Comparison of ENCODE assay signal across 20 cellular contexts in the genomic region with DNA sequence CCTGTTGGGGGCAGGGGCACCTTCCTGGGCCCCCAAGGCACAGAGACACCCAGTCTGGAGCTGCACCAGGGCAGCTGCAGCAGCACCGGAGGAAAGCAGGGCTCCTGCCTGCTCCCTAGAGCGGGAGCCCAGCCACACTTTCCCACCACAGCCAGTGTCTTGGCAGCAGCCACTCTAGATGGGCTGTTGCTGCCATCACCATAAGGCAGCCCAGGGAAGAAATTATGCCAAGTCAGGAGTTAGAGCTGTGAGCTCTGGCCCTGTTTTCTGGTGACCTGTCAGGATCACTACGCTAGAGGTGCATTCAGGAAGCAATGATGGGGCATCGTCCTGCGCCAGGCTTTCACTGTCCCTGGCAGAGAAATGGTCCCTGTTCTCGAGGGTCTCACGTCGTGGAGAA. TPM values are rescaled to one million over a fixed set of nuclear protein-coding genes. Genes with fewer than 3 reads are reported as not detected.
DNase-seq lines count a peak whose midpoint lies in the region; ATAC-seq and TF ChIP-seq lines count a peak whose summit lies in the region.
"Had no signal": no experiment of that assay in that cellular context is flagged by ENCODE, and none has a peak within 500 bp of the region (broad histone marks: within the 10 kb centered on the region; RNA-seq: fewer than 3 reads in every experiment).

No MANE protein-coding gene starts in this region.

- 58 to 69% methylated on average over 8 of the region's 8 CpGs for WGBS in heart right ventricle, 2 donors
- WGBS in neuronal stem cell (ENCODE audit: extremely low coverage in 2 of 2, insufficient read length in 2 of 2, insufficient replicate concordance in 1 of 2), 2 donors = no CpG with 5 or more reads among the region's 8 CpGs

- H3K27ac ChIP-seq in heart right ventricle = no peak overlapping the region
- H3K27ac ChIP-seq in Karpas-422 (ENCODE audit: low read length) = peak overlapping the region; percentile 92
- no peak overlapping the region for H3K27ac ChIP-seq in neuronal stem cell (replicated peaks; ENCODE audit: low read length)

- no peak overlapping the region for H4K8ac ChIP-seq in neuronal stem cell (ENCODE audit: low read depth, low read length)

- H4K91ac ChIP-seq in neuronal stem cell (ENCODE audit: low read depth, low read length, poor library complexity) = no peak overlapping the region

- H3K27me3 ChIP-seq in heart right ventricle (no peaks in the 10 kb centered on the region), Karpas-422 (ENCODE audit: low read length) (no peaks in the 10 kb centered on the region), neuronal stem cell (ENCODE audit: control insufficient read depth in 3 of 3, insufficient read depth in 3 of 3, low read depth in 1 of 3, low read length in 3 of 3) (no peaks in the 10 kb centered on the region)

- no peak overlapping the region for H2BK120ac ChIP-seq in neuronal stem cell (ENCODE audit: low read depth, low read length)

- no peaks in the 10 kb centered on the region for H3K27me3 Mint-ChIP-seq in brain
- H3K27me3 Mint-ChIP-seq: CD4-positive, alpha-beta T cell had no signal

- no peaks in the 10 kb centered on the region for H3K79me2 ChIP-seq in Karpas-422 (ENCODE audit: low read length)

- no peak overlapping the region for H2BK15ac ChIP-seq in neuronal stem cell (ENCODE audit: low read length)

- no peaks in the 10 kb centered on the region for H3K9me2 ChIP-seq in Karpas-422 (replicated peaks; ENCODE audit: insufficient read depth, low read length)

- H3K36me3 ChIP-seq in heart right ventricle (no peaks in the 10 kb centered on the region), Karpas-422 (ENCODE audit: insufficient read depth, low read length) (no peaks in the 10 kb centered on the region), neuronal stem cell (replicated peaks in 1 of 2; ENCODE audit: control insufficient read depth in 2 of 2, insufficient read depth in 2 of 2, low read length in 2 of 2) (no peaks in the 10 kb centered on the region)

- no peak overlapping the region for H2BK5ac ChIP-seq in neuronal stem cell (ENCODE audit: low read length)

- H3K4me3 Mint-ChIP-seq in brain = no peak overlapping the region
- H3K4me3 Mint-ChIP-seq: CD4-positive, alpha-beta T cell; H9; HFFc6 had no signal

- peak; percentile 19 to 57 (median 48) for ATAC-seq in heart right ventricle
- no peak for ATAC-seq in Right ventricle myocardium inferior
- ATAC-seq in HG03045 (IDR thresholded peaks at IDR 0.05; ENCODE audit: unreplicated experiment) = no peak

- no peaks in the 10 kb centered on the region for H4K20me1 ChIP-seq in Karpas-422 (ENCODE audit: insufficient read depth, low read depth, low read length)

- H3K9me3 ChIP-seq in heart right ventricle = no peaks in the 10 kb centered on the region
- H3K9me3 ChIP-seq in Karpas-422 (ENCODE audit: low read length) = no peaks in the 10 kb centered on the region
- peaks cover 0 to 3% of the 10 kb centered on the region in 2 donors for H3K9me3 ChIP-seq in neuronal stem cell (replicated peaks in 1 of 2; ENCODE audit: control insufficient read depth in 2 of 2, insufficient read depth in 1 of 2, low read depth in 1 of 2, low read length in 2 of 2)

- H3K18ac ChIP-seq in neuronal stem cell (ENCODE audit: low read length) = peak overlapping the region; percentile 22

- TF ChIP-seq CTCF in heart right ventricle (IDR thresholded peaks at IDR 0.05) = no peak
- TF ChIP-seq CTCF in brain (conservative IDR thresholded peaks at IDR 0.05) = no peak

- no peak overlapping the region for H3K14ac ChIP-seq in neuronal stem cell (ENCODE audit: low read length)

- no peak overlapping the region for H3K4me3 ChIP-seq in heart right ventricle
- no peak overlapping the region for H3K4me3 ChIP-seq in Karpas-422 (ENCODE audit: low read length)
- H3K4me3 ChIP-seq in neuronal stem cell (ENCODE audit: low read length in 2 of 2) = no peak overlapping the region

- intact Hi-C loops in heart right ventricle (cut with DNase I) = no loop called here
- intact Hi-C loops in Right ventricle myocardium inferior (cut with DNase I) = no loop called here

- no peak overlapping the region for H3K4me2 ChIP-seq in Karpas-422 (ENCODE audit: low read depth, low read length, poor library complexity, severe bottlenecking)
- H3K4me2 ChIP-seq in neuronal stem cell (ENCODE audit: insufficient read depth, low read length, poor library complexity, severe bottlenecking) = no peak overlapping the region

- no peak overlapping the region for H3K4ac ChIP-seq in neuronal stem cell (ENCODE audit: low read length)

- peaks cover 50% of the 10 kb centered on the region for H3K4me1 Mint-ChIP-seq in brain

- H3K79me1 ChIP-seq in neuronal stem cell (ENCODE audit: low read depth, low read length) = no peaks in the 10 kb centered on the region

- peak overlapping the region in 3 of 5 experiments; percentile 93 to 98 (median 94) for H3K27ac Mint-ChIP-seq in brain
- H3K27ac Mint-ChIP-seq: CD4-positive, alpha-beta T cell; HFFc6 had no signal

- H3K4me1 ChIP-seq in heart right ventricle (peaks cover 0 to 22% (median 12%) of the 10 kb centered on the region in 9 donors), Karpas-422 (ENCODE audit: low read length) (peaks cover 71% of the 10 kb centered on the region), neuronal stem cell (ENCODE audit: control insufficient read depth in 2 of 2, insufficient read depth in 1 of 2, low read depth in 1 of 2, low read length in 2 of 2) (peaks cover 7% of the 10 kb centered on the region in 2 donors)

- H3K9me3 Mint-ChIP-seq in brain = peaks cover 0 to 3% (median 0%) of the 10 kb centered on the region in 5 experiments
- H3K9me3 Mint-ChIP-seq: CD4-positive, alpha-beta T cell; H9; HFFc6 had no signal

- H2AFZ ChIP-seq in Karpas-422 (ENCODE audit: low read length) (no peak overlapping the region), neuronal stem cell (ENCODE audit: low read length) (no peak overlapping the region)

- H2AK5ac ChIP-seq in neuronal stem cell (ENCODE audit: low read depth, low read length) = no peak overlapping the region

- H3K36me3 Mint-ChIP-seq in brain = no peaks in the 10 kb centered on the region

- no peak overlapping the region for H3K23ac ChIP-seq in neuronal stem cell (ENCODE audit: low read depth, low read length, poor library complexity)

- H3K9ac ChIP-seq in Karpas-422 (ENCODE audit: low read length) = no peak overlapping the region
- H3K9ac ChIP-seq in neuronal stem cell (ENCODE audit: low read depth, low read length, poor library complexity) = no peak overlapping the region

- DNase-seq in heart right ventricle (no peak), Right ventricle myocardium inferior (ENCODE audit: missing footprints) (no peak), Karpas-422 (no peak), neuronal stem cell (ENCODE audit: low spot score) (no peak), NCI-H2029 treated with DMSO at 0.1 percent for 48 hours (lab: John Stamatoyannopoulos, UW) (no peak)
- no peak for DNase-seq in activated CD4-positive, alpha-beta T cell treated with anti-CD3 and anti-CD28 coated beads for 1 hour
- DNase-seq: CD4-positive, alpha-beta T cell; COR-L47; DND-41; H9; HFFc6; MV-4-11; NCI-H1417; NCI-H1694 treated with DMSO at 0.1 percent for 48 hours; NCI-H510A; NCI-H774; OCI-M1; SHP77 had no signal

- H2BK12ac ChIP-seq in neuronal stem cell (ENCODE audit: low read length) = peak overlapping the region; percentile 68

RNA-seq across cellular contexts. Expression of gene ZNRF2, which starts 38.0 kb away (rescaled TPM):
- total RNA-seq in heart right ventricle (10 to 100 TPM in 3 of 10 donors, 1 to 10 TPM in 7; 5.3 to 13.8 (median 8.8) TPM), Right ventricle myocardium inferior (8.7 TPM)
- polyA plus RNA-seq in heart right ventricle (1 to 10 TPM; 2.9 to 3.7 TPM), brain (ENCODE audit: insufficient read depth, low read depth, low replicate concordance) (7.9 TPM)
- 43.0 and 45.3 TPM in 2 replicates for total RNA-seq in Karpas-422 (2014; rRNA removed; shearing (Covaris generic); ENCODE audit: low replicate concordance)
- polyA plus RNA-seq in neuronal stem cell (2013, experiment 1 of 2) = 7.5 TPM
- polyA plus RNA-seq in neuronal stem cell (2013, experiment 2 of 2) = 7.6 TPM

Comparison
In these comparisons a context has a peak if more than half of its experiments do, and no peak if none do; other contexts are left out.
1. ATAC-seq: peak in heart right ventricle (8 of 8); none in Right ventricle myocardium inferior (single experiment) and HG03045 (single experiment).